ENCODE assay signal across 29 cellular contexts in genomic region chr7:139121-139520, GRCh38. TPM values are rescaled to one million over a fixed set of nuclear protein-coding genes. Genes with fewer than 3 reads are reported as not detected.
DNase-seq lines count a peak whose midpoint lies in the region; ATAC-seq and TF ChIP-seq lines count a peak whose summit lies in the region.
"Had no signal": no experiment of that assay in that cellular context is flagged by ENCODE, and none has a peak within 500 bp of the region (broad histone marks: within the 10 kb centered on the region; RNA-seq: fewer than 3 reads in every experiment).

No MANE protein-coding gene starts in this region.

- H3K36me3 ChIP-seq in HUES48 (ENCODE audit: control insufficient read depth, insufficient read depth, low read length) (no peaks in the 10 kb centered on the region), endodermal cell (ENCODE audit: control insufficient read depth, insufficient read depth, low read length) (no peaks in the 10 kb centered on the region), neural progenitor cell (no peaks in the 10 kb centered on the region)
- H3K36me3 ChIP-seq: adrenal gland, gastrocnemius medialis, sigmoid colon, stomach, thyroid gland, vagina had no signal

- H2AFZ ChIP-seq in neural progenitor cell (replicated peaks): peak overlapping the region; percentile 78

- H3K4me3 ChIP-seq in HUES48 (ENCODE audit: low read depth, low read length): no peak overlapping the region
- H3K4me3 ChIP-seq in endodermal cell (ENCODE audit: low read length): no peak overlapping the region
- no peak overlapping the region for H3K4me3 ChIP-seq in neural progenitor cell
- H3K4me3 ChIP-seq: adrenal gland, body of pancreas, gastrocnemius medialis, sigmoid colon, stomach, thyroid gland, vagina had no signal

- no peaks in the 10 kb centered on the region for H3K9me3 ChIP-seq in HUES48 (ENCODE audit: control insufficient read depth, insufficient read depth, low read length)
- H3K9me3 ChIP-seq in endodermal cell (ENCODE audit: control insufficient read depth, low read length): no peaks in the 10 kb centered on the region
- no peaks in the 10 kb centered on the region for H3K9me3 ChIP-seq in neural progenitor cell (ENCODE audit: low read depth)
- H3K9me3 ChIP-seq: adrenal gland, body of pancreas, gastrocnemius medialis, sigmoid colon, SK-N-SH, stomach, thyroid gland, vagina had no signal

- peaks cover 5% of the 10 kb centered on the region for H3K4me1 Mint-ChIP-seq in endodermal cell
- peaks cover 12% of the 10 kb centered on the region for H3K4me1 Mint-ChIP-seq in neural progenitor cell
- H3K4me1 Mint-ChIP-seq: CD8-positive, alpha-beta memory T cell had no signal

- WGBS in endodermal cell (ENCODE audit: insufficient coverage in 1 of 2, insufficient read length in 1 of 2), 2 experiments: 45 to 62% methylated on average over 3 to 6 of the region's 6 CpGs

- H3K27ac ChIP-seq in HUES48 (ENCODE audit: low read depth, low read length) (peak overlapping the region; percentile 28), endodermal cell (ENCODE audit: low read depth, low read length) (peak overlapping the region; percentile 24), neural progenitor cell (no peak overlapping the region)
- H3K27ac ChIP-seq: adrenal gland, body of pancreas, gastrocnemius medialis, sigmoid colon, stomach, thyroid gland, vagina had no signal

- H3K27me3 Mint-ChIP-seq in endodermal cell (ENCODE audit: insufficient read depth) (peaks cover 4% of the 10 kb centered on the region), neural progenitor cell (ENCODE audit: insufficient read depth, low read depth) (peaks cover 5% of the 10 kb centered on the region)

- H3K9me3 Mint-ChIP-seq in endodermal cell (no peaks in the 10 kb centered on the region), neural progenitor cell (no peaks in the 10 kb centered on the region)
- H3K9me3 Mint-ChIP-seq: activated naive CD4-positive, alpha-beta T cell treated with anti-CD3 and anti-CD28 coated beads for 36 hours; activated T-helper 1 cell treated with anti-CD3 and anti-CD28 coated beads, Interleukin-12 subunit alpha, Interleukin-12 subunit beta, Interleukin-2, Interleukin-4 antibody, amounts not matched to agents 30 ng/mL and 10 ng/mL and 1 ng/mL, durations not matched to agents 14 hours and 24 hours and 36 hours; CD8-positive, alpha-beta memory T cell had no signal

- no peaks in the 10 kb centered on the region for H4K20me1 ChIP-seq in neural progenitor cell (ENCODE audit: low read depth)

- no peaks in the 10 kb centered on the region for H3F3A ChIP-seq in neural progenitor cell (ENCODE audit: low read depth)

- H3K27me3 ChIP-seq in HUES48 (ENCODE audit: control insufficient read depth, insufficient read depth, low read length): no peaks in the 10 kb centered on the region
- H3K27me3 ChIP-seq in endodermal cell (ENCODE audit: control insufficient read depth, insufficient read depth, low read length, poor library complexity, severe bottlenecking): no peaks in the 10 kb centered on the region
- no peaks in the 10 kb centered on the region for H3K27me3 ChIP-seq in neural progenitor cell
- H3K27me3 ChIP-seq: adrenal gland, body of pancreas, gastrocnemius medialis, sigmoid colon, stomach, thyroid gland, vagina had no signal

- TF ChIP-seq CTCF in endodermal cell (conservative IDR thresholded peaks at IDR 0.05) (no peak), neural progenitor cell (IDR thresholded peaks at IDR 0.05) (no peak)

- H3K79me2 ChIP-seq in neural progenitor cell (ENCODE audit: low read depth): no peaks in the 10 kb centered on the region

- H3K4me1 ChIP-seq in HUES48 (ENCODE audit: control insufficient read depth, insufficient read depth, low read length): peaks cover 10% of the 10 kb centered on the region; the same call in 1 of the 2 replicates
- H3K4me1 ChIP-seq in endodermal cell (ENCODE audit: control insufficient read depth, insufficient read depth, low read length): no peaks in the 10 kb centered on the region
- H3K4me1 ChIP-seq in neural progenitor cell: peaks cover 8% of the 10 kb centered on the region
- H3K4me1 ChIP-seq: thyroid gland had no signal

- no peak overlapping the region for H3K4me3 Mint-ChIP-seq in endodermal cell
- H3K4me3 Mint-ChIP-seq in neural progenitor cell: no peak overlapping the region
- H3K4me3 Mint-ChIP-seq: activated naive CD4-positive, alpha-beta T cell treated with anti-CD3 and anti-CD28 coated beads for 36 hours; activated T-helper 1 cell treated with anti-CD3 and anti-CD28 coated beads, Interleukin-12 subunit alpha, Interleukin-12 subunit beta, Interleukin-2, Interleukin-4 antibody, amounts not matched to agents 30 ng/mL and 10 ng/mL and 1 ng/mL, durations not matched to agents 14 hours and 24 hours and 36 hours; CD8-positive, alpha-beta memory T cell had no signal

- H3K4me2 ChIP-seq in neural progenitor cell: no peak overlapping the region
- H3K4me2 ChIP-seq: SK-N-SH had no signal

- no peak overlapping the region for H3K27ac Mint-ChIP-seq in endodermal cell
- peak overlapping the region; percentile 42 for H3K27ac Mint-ChIP-seq in neural progenitor cell
- H3K27ac Mint-ChIP-seq: activated naive CD4-positive, alpha-beta T cell treated with anti-CD3 and anti-CD28 coated beads for 36 hours; activated T-helper 1 cell treated with anti-CD3 and anti-CD28 coated beads, Interleukin-12 subunit alpha, Interleukin-12 subunit beta, Interleukin-2, Interleukin-4 antibody, amounts not matched to agents 30 ng/mL and 10 ng/mL and 1 ng/mL, durations not matched to agents 14 hours and 24 hours and 36 hours; CD8-positive, alpha-beta memory T cell had no signal

- ATAC-seq in HG02870 (IDR thresholded peaks at IDR 0.05; ENCODE audit: unreplicated experiment) (no peak), GM19324 (IDR thresholded peaks at IDR 0.05; ENCODE audit: low FRiP score, unreplicated experiment) (no peak)
- ATAC-seq: body of pancreas, gastrocnemius medialis, left colon, Right ventricle myocardium inferior had no signal

- H3K9ac ChIP-seq in HUES48 (ENCODE audit: low read depth, low read length) (no peak overlapping the region), endodermal cell (ENCODE audit: extremely low read depth, low read length, poor library complexity, severe bottlenecking) (no peak overlapping the region), neural progenitor cell (no peak overlapping the region)
- H3K9ac ChIP-seq: SK-N-SH had no signal

- no peaks in the 10 kb centered on the region for H3K36me3 Mint-ChIP-seq in endodermal cell (ENCODE audit: low read depth)
- H3K36me3 Mint-ChIP-seq in neural progenitor cell: no peaks in the 10 kb centered on the region
- H3K36me3 Mint-ChIP-seq: CD8-positive, alpha-beta memory T cell had no signal

- DNase-seq in D341Med (ENCODE audit: low spot score): peak; percentile 15
- peak; percentile 70 for DNase-seq in endodermal cell
- peak; percentile 23 for DNase-seq in neural progenitor cell (ENCODE audit: low spot score)
- DNase-seq in NCI-H69 (lab: John Stamatoyannopoulos, UW): no peak
- DNase-seq in NCI-H2196 treated with DMSO at 0.1 percent for 48 hours (lab: John Stamatoyannopoulos, UW; ENCODE audit: unreplicated experiment): no peak
- DNase-seq: activated CD4-positive, alpha-beta T cell treated with anti-CD3 and anti-CD28 coated beads, Interleukin-2, amount 50 U/mL, for 4 hours; activated CD4-positive, CD25-positive, alpha-beta regulatory T cell; activated naive CD4-positive, alpha-beta T cell treated with anti-CD3 and anti-CD28 coated beads for 36 hours; body of pancreas; CD8-positive, alpha-beta memory T cell; DMS53; gastrocnemius medialis; Karpas-422; left colon; mesenchymal stem cell; NCI-H1436 treated with DMSO at 0.1 percent for 48 hours; sigmoid colon; SK-N-SH; stimulated activated CD4-positive, alpha-beta T cell treated with anti-CD3 and anti-CD28 coated beads, Interleukin-4, amount 100 ng/mL, for 1 hour; stomach; thyroid gland had no signal

RNA-seq across cellular contexts. Expression of gene FAM20C, which starts 53.2 kb away (rescaled TPM):
- 10 to 100 TPM; 33.5 to 53.5 TPM for total RNA-seq in endodermal cell
- polyA plus RNA-seq in endodermal cell (2013, experiment 1 of 2): 19.9 TPM
- polyA plus RNA-seq in endodermal cell (2013, experiment 2 of 2): 18.4 TPM
- 3.8 and 4.7 TPM in 2 replicates for total RNA-seq in neural progenitor cell (ENCODE audit: low replicate concordance)
- total RNA-seq: T-helper 1 cell treated with Interleukin-12 subunit alpha and Interleukin-12 subunit beta and Interleukin-4 antibody, amounts not matched to agents 30 ng/mL and 1 ng/mL, for 36 hours had no signal
- polyA plus RNA-seq: CD8-positive, alpha-beta memory T cell had no signal

Comparison
In these comparisons a context has a peak if more than half of its experiments do, and no peak if none do; other contexts are left out.
1. DNase-seq: peak in D341Med (single experiment), endodermal cell (single experiment) and neural progenitor cell (single experiment); none in NCI-H69 (single experiment) and NCI-H2196 treated with DMSO at 0.1 percent for 48 hours (single experiment).